ENCODE assay signal across 7 cellular contexts in genomic region chr13:80339841-80340642, GRCh38. TPM values are rescaled to one million over a fixed set of nuclear protein-coding genes. Genes with fewer than 3 reads are reported as not detected.
DNase-seq lines count a peak whose midpoint lies in the region; ATAC-seq and TF ChIP-seq lines count a peak whose summit lies in the region.

No MANE protein-coding gene starts in this region.

- intact Hi-C loops in thyroid gland (cut with DNase I) = loop anchor here (10.0 kb wide), 1 partner anchor 665 kb away; no protein-coding TSS in a partner anchor

- TF ChIP-seq CTCF in GM10266 (IDR thresholded peaks at IDR 0.05; ENCODE audit: control insufficient read depth, insufficient read depth, low read depth, missing control alignments) (no peak), lung (IDR thresholded peaks at IDR 0.05; ENCODE audit: control extremely low read depth, extremely low read depth) (no peak), thyroid gland (IDR thresholded peaks at IDR 0.05) (no peak)

- H3K27ac ChIP-seq in ectodermal cell (ENCODE audit: insufficient read depth, low read depth, low read length, poor library complexity, severe bottlenecking) (peak overlapping the region; percentile 98), lung (ENCODE audit: low read depth in 1 of 2, low read length in 1 of 2) (peak overlapping the region; percentile 95 to 98), thyroid gland (peak overlapping the region; percentile 86 to 95 (median 91))

- peak in 1 of 2 donors; percentile 24 for TF ChIP-seq POLR2A in thyroid gland (IDR thresholded peaks at IDR 0.05)

- peak; percentile 52 for DNase-seq in GM10266 (ENCODE audit: extremely low spot score)
- DNase-seq in SK-N-DZ (ENCODE audit: low spot score) = peak; percentile 18
- peak; percentile 46 for DNase-seq in lung (ENCODE audit: low spot score)
- DNase-seq in thyroid gland = peak; percentile 57 to 67

- H3K27me3 ChIP-seq in ectodermal cell (ENCODE audit: control insufficient read depth, insufficient read depth, low read length, poor library complexity, severe bottlenecking) (peaks cover 29% of the 10 kb centered on the region), lung (ENCODE audit: control insufficient read depth, insufficient read depth) (no peaks in the 10 kb centered on the region), thyroid gland (no peaks in the 10 kb centered on the region)

- ATAC-seq in HG03097 (IDR thresholded peaks at IDR 0.05; ENCODE audit: low FRiP score, unreplicated experiment) = peak; percentile 23
- ATAC-seq in lung (ENCODE audit: insufficient read depth, low FRiP score) = no peak
- no peak for ATAC-seq in HG02973 (IDR thresholded peaks at IDR 0.05; ENCODE audit: unreplicated experiment)

- WGBS in ectodermal cell, 2 experiments = 0% methylated on average over 63 of the region's 63 CpGs
- 0% methylated on average over 61 to 63 of the region's 63 CpGs for WGBS in lung, 2 donors
- WGBS in thyroid gland, 2 donors = 1 to 2% methylated on average over 25 to 59 of the region's 63 CpGs

- H3K9me3 ChIP-seq in ectodermal cell (ENCODE audit: control insufficient read depth, low read length) (no peaks in the 10 kb centered on the region), lung (ENCODE audit: control insufficient read depth in 2 of 2, insufficient read depth in 1 of 2, low read length in 1 of 2) (no peaks in the 10 kb centered on the region), thyroid gland (no peaks in the 10 kb centered on the region)

- H3K36me3 ChIP-seq in ectodermal cell (ENCODE audit: control insufficient read depth, insufficient read depth, low read length) = peaks cover 15% of the 10 kb centered on the region
- H3K36me3 ChIP-seq in lung (ENCODE audit: control insufficient read depth in 2 of 2, insufficient read depth in 2 of 2, low read length in 2 of 2) = peaks cover 0 to 9% of the 10 kb centered on the region in 2 donors
- H3K36me3 ChIP-seq in thyroid gland = peaks cover 4 to 9% of the 10 kb centered on the region in 2 donors

- H3K4me3 ChIP-seq in ectodermal cell (ENCODE audit: insufficient read depth, low read depth, low read length) (peak overlapping the region; percentile 78), lung (peak overlapping the region; percentile 97), thyroid gland (replicated peaks in 1 of 3) (peak overlapping the region; percentile 24 to 58 (median 58))

- H3K4me1 ChIP-seq in ectodermal cell (ENCODE audit: control insufficient read depth, insufficient read depth, low read length) (peaks cover 10% of the 10 kb centered on the region), lung (ENCODE audit: control insufficient read depth in 2 of 2, insufficient read depth in 2 of 2, low read length in 2 of 2) (peaks cover 0 to 10% of the 10 kb centered on the region in 2 donors), thyroid gland (peaks cover 3 to 16% of the 10 kb centered on the region in 2 donors)

RNA-seq across cellular contexts. Expression of gene SPRY2, which starts 0.9 kb away (rescaled TPM):
- 7.3 and 10.7 TPM in 2 replicates for polyA plus RNA-seq in SK-N-DZ (2014; cell fraction: cytosol; rRNA removed)
- 7.4 and 10.0 TPM in 2 replicates for polyA plus RNA-seq in SK-N-DZ (2014; cell fraction: nucleus; rRNA removed)
- polyA plus RNA-seq in ectodermal cell (2013, experiment 1 of 4) = 16.8 TPM
- polyA plus RNA-seq in ectodermal cell (2013, experiment 2 of 4) = 12.6 TPM
- polyA plus RNA-seq in ectodermal cell (2013, experiment 3 of 4) = 13.1 TPM
- polyA plus RNA-seq in ectodermal cell (2013, experiment 4 of 4) = 11.1 TPM
- total RNA-seq in lung = 10 to 100 TPM; 30.0 to 49.8 TPM
- 10 to 100 TPM; 27.1 to 30.1 TPM for polyA plus RNA-seq in lung
- 10 to 100 TPM; 17.9 to 37.0 (median 24.5) TPM for total RNA-seq in thyroid gland
